Comparison of ENCODE assay signal across 21 cellular contexts in the genomic region with DNA sequence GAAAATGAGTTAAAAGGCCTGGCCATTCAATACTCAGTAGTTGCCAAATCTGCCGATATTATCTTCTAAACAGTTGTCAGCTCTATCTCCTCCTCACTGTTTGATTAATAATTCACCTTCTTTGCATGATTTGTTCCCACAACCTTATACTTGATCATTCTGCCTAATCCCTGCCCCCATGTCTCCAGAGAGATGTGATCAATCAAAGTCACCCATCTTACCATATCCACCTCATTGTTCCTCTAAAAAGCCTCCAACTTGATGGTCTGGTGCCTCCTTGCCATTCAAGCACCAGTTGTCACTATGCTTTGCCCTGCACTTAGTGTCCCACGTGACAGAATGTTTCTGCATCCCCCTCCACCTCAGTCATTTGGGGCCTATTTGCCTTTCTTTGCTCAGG.
"Had no signal": no experiment of that assay in that cellular context is flagged by ENCODE, and none has a peak within 500 bp of the region (broad histone marks: within the 10 kb centered on the region; RNA-seq: fewer than 3 reads in every experiment).

No MANE protein-coding gene starts in this region.

- H3K9me3 Mint-ChIP-seq: naive thymus-derived CD8-positive, alpha-beta T cell; neural crest cell; type B pancreatic cell had no signal

- H3K9me3 ChIP-seq: heart right ventricle, mucosa of descending colon, right lobe of liver had no signal

- DNase-seq: cortex of kidney; dorsolateral prefrontal cortex; effector CD8-positive, alpha-beta T cell; heart right ventricle; hypothalamus; kidney glomerular epithelial cell; mammary epithelial cell; mucosa of descending colon; naive thymus-derived CD8-positive, alpha-beta T cell; posterior cingulate gyrus; right lobe of liver; stimulated activated CD4-positive, alpha-beta T cell treated with anti-CD3 and anti-CD28 coated beads, Interleukin-4, amount 100 ng/mL, for 24 hours; stimulated activated naive CD8-positive, alpha-beta T cell treated with anti-CD3 and anti-CD28 coated beads, Interleukin-15, amount 100 ng/mL, for 72 hours had no signal

- H3K36me3 ChIP-seq: heart right ventricle, right lobe of liver had no signal

- FAIRE-seq: frontal cortex, islet of Langerhans, urothelium cell line had no signal

- H3K27me3 ChIP-seq: dorsolateral prefrontal cortex, heart right ventricle, right lobe of liver had no signal

- H3K4me1 Mint-ChIP-seq: stimulated activated memory B cell treated with anti-CD40 and anti-IgM and Interleukin-4, amounts not matched to agents 10 μg/mL and 1 μg/mL and 100 μg/mL, for 72 hours; stimulated activated naive CD8-positive, alpha-beta T cell treated with anti-CD3 and anti-CD28 coated beads, Interleukin-15, amount 100 ng/mL, for 72 hours had no signal

- H3K4me3 Mint-ChIP-seq: naive thymus-derived CD8-positive, alpha-beta T cell; neural crest cell; stimulated activated memory B cell treated with anti-CD40 and anti-IgM and Interleukin-4, amounts not matched to agents 10 μg/mL and 1 μg/mL and 100 μg/mL, for 72 hours; stimulated activated naive CD8-positive, alpha-beta T cell treated with anti-CD3 and anti-CD28 coated beads, Interleukin-15, amount 100 ng/mL, for 72 hours; type B pancreatic cell had no signal

- H3K27ac Mint-ChIP-seq: naive thymus-derived CD8-positive, alpha-beta T cell; stimulated activated memory B cell treated with anti-CD40 and anti-IgM and Interleukin-4, amounts not matched to agents 10 μg/mL and 1 μg/mL and 100 μg/mL, for 72 hours; stimulated activated naive CD8-positive, alpha-beta T cell treated with anti-CD3 and anti-CD28 coated beads, Interleukin-15, amount 100 ng/mL, for 72 hours had no signal

- H3K36me3 Mint-ChIP-seq: stimulated activated memory B cell treated with anti-CD40 and anti-IgM and Interleukin-4, amounts not matched to agents 10 μg/mL and 1 μg/mL and 100 μg/mL, for 72 hours had no signal

- H3K27me3 Mint-ChIP-seq: naive thymus-derived CD8-positive, alpha-beta T cell; stimulated activated memory B cell treated with anti-CD40 and anti-IgM and Interleukin-4, amounts not matched to agents 10 μg/mL and 1 μg/mL and 100 μg/mL, for 72 hours; stimulated activated naive CD8-positive, alpha-beta T cell treated with anti-CD3 and anti-CD28 coated beads, Interleukin-15, amount 100 ng/mL, for 72 hours; type B pancreatic cell had no signal

- ATAC-seq: esophagus mucosa; heart right ventricle; left lobe of liver; mucosa of descending colon; naive thymus-derived CD8-positive, alpha-beta T cell; right lobe of liver; stimulated activated memory B cell treated with anti-CD40 and anti-IgM and Interleukin-4, amounts not matched to agents 10 μg/mL and 1 μg/mL and 100 μg/mL, for 72 hours; stimulated activated naive CD8-positive, alpha-beta T cell treated with anti-CD3 and anti-CD28 coated beads, Interleukin-15, amount 100 ng/mL, for 72 hours had no signal

- H3K4me3 ChIP-seq: dorsolateral prefrontal cortex, heart right ventricle, mucosa of descending colon, right lobe of liver had no signal

- H3K27ac ChIP-seq: dorsolateral prefrontal cortex, heart right ventricle, right lobe of liver had no signal
